Comparison of ENCODE assay signal across 25 cellular contexts in genomic region chr4:36737691-36738090, GRCh38.
"Had no signal": no experiment of that assay in that cellular context is flagged by ENCODE, and none has a peak within 500 bp of the region (broad histone marks: within the 10 kb centered on the region; RNA-seq: fewer than 3 reads in every experiment).

No MANE protein-coding gene starts in this region.

- H3K27ac ChIP-seq: coronary artery, esophagus squamous epithelium, neural progenitor cell, parathyroid adenoma, right atrium auricular region, stomach, thyroid gland had no signal

- H3K27me3 ChIP-seq: esophagus squamous epithelium, neural progenitor cell, right atrium auricular region, stomach, thyroid gland had no signal

- DNase-seq: dermis blood vessel endothelial cell; effector memory CD8-positive, alpha-beta T cell; erythroblast; esophagus squamous epithelium; foreskin melanocyte; hypothalamus; mammary epithelial cell; mesendoderm; midbrain; naive thymus-derived CD4-positive, alpha-beta T cell; stimulated activated CD4-positive, alpha-beta T cell treated with anti-CD3 and anti-CD28 coated beads, Interleukin-12 subunit alpha, Interleukin-12 subunit beta, amount 100 ng/mL, for 4 hours; stimulated activated CD4-positive, alpha-beta T cell treated with anti-CD3 and anti-CD28 coated beads, Interleukin-1b, Interleukin-23, amount 100 ng/mL, for 48 hours; stimulated activated CD4-positive, alpha-beta T cell treated with anti-CD3 and anti-CD28 coated beads, Interleukin-4, amount 100 ng/mL, for 1 hour; stimulated activated naive CD4-positive, alpha-beta T cell treated with Interleukin-2 at 50 U/mL for 16 hours; stomach; thyroid gland; trophoblast cell had no signal

- H3K9me3 ChIP-seq: esophagus squamous epithelium, right atrium auricular region, stomach, thyroid gland had no signal

- H3K4me3 ChIP-seq: coronary artery, esophagus squamous epithelium, neural progenitor cell, right atrium auricular region, smooth muscle cell, stomach, thyroid gland had no signal

- H3K4me1 ChIP-seq: esophagus squamous epithelium, neural progenitor cell, parathyroid adenoma, right atrium auricular region, stomach, thyroid gland had no signal

- ATAC-seq: effector memory CD8-positive, alpha-beta T cell; left lobe of liver; naive thymus-derived CD4-positive, alpha-beta T cell; sciatic nerve; stimulated activated effector memory CD8-positive, alpha-beta T cell treated with anti-CD3 and anti-CD28 coated beads, Interleukin-12 subunit alpha, Interleukin-12 subunit beta, amount 100 ng/mL, for 72 hours had no signal

- H3K36me3 ChIP-seq: esophagus squamous epithelium, neural progenitor cell, right atrium auricular region, stomach, thyroid gland had no signal
